Comparison of ENCODE assay signal across 1 cellular context in the genomic region with DNA sequence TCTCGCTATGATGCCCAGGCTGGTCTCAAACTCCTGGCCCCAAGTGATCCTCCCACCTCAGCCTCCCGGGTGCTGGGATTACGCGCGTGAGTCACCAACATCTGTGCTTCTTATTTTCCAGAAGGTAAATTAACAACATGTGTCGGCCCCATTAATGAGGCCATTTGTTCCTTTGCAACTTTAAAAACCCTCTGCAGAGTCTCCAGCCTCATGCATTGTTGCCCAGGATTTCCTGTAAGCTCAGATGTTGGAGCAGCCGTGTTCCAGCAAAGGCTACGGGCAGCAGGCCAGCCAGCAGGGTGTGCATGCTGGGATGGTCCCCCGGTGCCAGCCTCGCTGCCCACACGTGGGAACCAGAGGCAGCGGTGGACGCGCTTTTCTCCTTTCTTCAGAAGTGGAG.
TF ChIP-seq lines count a peak whose summit lies in the region.

No MANE protein-coding gene starts in this region.

TF ChIP-seq in GM23338, 12 proteins besides CTCF, POLR2A, EP300 and RAD21 (continued from another document):
- TF ChIP-seq JUNB (IDR thresholded peaks at IDR 0.05; ENCODE audit: unreplicated experiment) (no peak), STAT1 (IDR thresholded peaks at IDR 0.05; ENCODE audit: unreplicated experiment) (no peak), POLR2AphosphoS5 (IDR thresholded peaks at IDR 0.05; ENCODE audit: low read depth) (no peak)
TF ChIP-seq in GM23338: peak in this region for 0.
